In the genomic region with DNA sequence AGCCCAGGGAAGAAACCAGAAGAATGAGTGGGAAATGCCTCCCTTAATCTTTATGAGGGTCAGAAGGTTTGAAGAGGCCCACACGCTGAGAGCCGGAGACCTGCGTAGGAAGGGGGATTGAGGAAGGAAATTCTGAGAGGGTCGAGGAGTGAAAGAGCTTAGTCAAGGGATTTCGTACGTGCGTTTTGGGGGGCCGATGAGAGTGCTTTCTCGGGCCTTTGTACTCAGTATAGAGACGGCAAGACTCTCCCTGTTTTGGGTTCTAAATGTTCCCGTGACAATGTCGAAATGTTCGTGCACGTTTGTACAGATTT, we compare ENCODE assay signal across 8 cellular contexts. TPM values are rescaled to one million over a fixed set of nuclear protein-coding genes. Genes with fewer than 3 reads are reported as not detected.
DNase-seq lines count a peak whose midpoint lies in the region; ATAC-seq and TF ChIP-seq lines count a peak whose summit lies in the region.

No MANE protein-coding gene starts in this region.

- POLR2A ChIA-PET in Caco-2 (lab: Charles Lee) = interaction anchor here (0.5 to 1.3 kb wide), 3 partner anchors 16 to 339 kb away, joined by 3 read pairs; partner anchors contain the start of gene RPS13

- H3K4me3 ChIP-seq in Caco-2 (ENCODE audit: low read depth, low read length) = peak overlapping the region; percentile 56
- peak overlapping the region; percentile 72 to 98 (median 88) for H3K4me3 ChIP-seq in dorsolateral prefrontal cortex
- peak overlapping the region; percentile 96 for H3K4me3 ChIP-seq in osteoblast (ENCODE audit: insufficient read depth, low read length)

- H3K4me3 Mint-ChIP-seq in Caco-2 (ENCODE audit: unreplicated experiment) = no peak overlapping the region

- H2AFZ ChIP-seq in osteoblast (ENCODE audit: low read length) = peak overlapping the region; percentile 94

- no peaks in the 10 kb centered on the region for H3K4me1 Mint-ChIP-seq in Caco-2 (ENCODE audit: low read depth, unreplicated experiment)

- intact Hi-C loops in Caco-2 (cut with micrococcal nuclease; ENCODE audit: unreplicated experiment) = loop anchor here (2.0 kb wide), 1 partner anchor 106 kb away; no protein-coding TSS in a partner anchor
- intact Hi-C loops in dorsolateral prefrontal cortex (cut with DNase I) = loop anchor here in 1 of 2 donors (2.0 kb wide), 1 partner anchor 338 kb away; the partner anchor contains the start of gene RPS13

- no peaks in the 10 kb centered on the region for H3K27me3 ChIP-seq in Caco-2 (replicated peaks; ENCODE audit: control insufficient read depth, insufficient read depth, low read length)
- H3K27me3 ChIP-seq in dorsolateral prefrontal cortex = no peaks in the 10 kb centered on the region
- no peaks in the 10 kb centered on the region for H3K27me3 ChIP-seq in osteoblast (ENCODE audit: insufficient read depth, low read length)

- no peak for DNase-seq in Caco-2
- DNase-seq in dorsolateral prefrontal cortex = no peak
- DNase-seq in osteoblast (ENCODE audit: insufficient read length, low spot score, missing footprints) = no peak
- no peak for DNase-seq in NCI-H1105 (lab: John Stamatoyannopoulos, UW)
- no peak for DNase-seq in stimulated activated CD4-positive, alpha-beta T cell treated with anti-CD3 and anti-CD28 coated beads, Interleukin-15, amount 100 ng/mL, for 24 hours
- no peak for DNase-seq in dedifferentiated amniotic fluid mesenchymal stem cell (ENCODE audit: extremely low spot score)

- no peak overlapping the region for H3K27ac Mint-ChIP-seq in Caco-2 (ENCODE audit: unreplicated experiment)

- H3K4me1 ChIP-seq in Caco-2 (peaks cover 4% of the 10 kb centered on the region; the same call in 1 of the 2 replicates), osteoblast (ENCODE audit: insufficient read depth, low read length) (peaks cover 15% of the 10 kb centered on the region)

- no TSS peak for BruUV-seq in Caco-2 (replicated peaks; lab: Mats Ljungman, UMichigan)

- H4K20me1 ChIP-seq in osteoblast (ENCODE audit: insufficient read depth, low read length) = peaks cover 32% of the 10 kb centered on the region

- peak overlapping the region; percentile 94 for H3K4me2 ChIP-seq in osteoblast (ENCODE audit: insufficient read depth, low read length)

- peaks cover 4% of the 10 kb centered on the region for H3K36me3 ChIP-seq in Caco-2 (ENCODE audit: control insufficient read depth, insufficient read depth, low read length)
- no peaks in the 10 kb centered on the region for H3K36me3 ChIP-seq in osteoblast (ENCODE audit: insufficient read depth, low read length)

- peaks cover 2% of the 10 kb centered on the region for H3K27me3 Mint-ChIP-seq in Caco-2 (ENCODE audit: insufficient read depth, unreplicated experiment)

- CTCF ChIA-PET in Caco-2 (lab: Charles Lee) = no interaction called here

- H3K79me2 ChIP-seq in osteoblast (ENCODE audit: insufficient read depth, low read length) = peaks cover 58% of the 10 kb centered on the region

- H3K9me3 Mint-ChIP-seq in Caco-2 (ENCODE audit: unreplicated experiment) = no peaks in the 10 kb centered on the region

- peaks cover 18% of the 10 kb centered on the region for H3K36me3 Mint-ChIP-seq in Caco-2 (ENCODE audit: insufficient read depth, unreplicated experiment)

- H3K9me3 ChIP-seq in Caco-2 (no peaks in the 10 kb centered on the region), osteoblast (ENCODE audit: low read depth, low read length) (no peaks in the 10 kb centered on the region)

- ATAC-seq in HG03139 (IDR thresholded peaks at IDR 0.05; ENCODE audit: unreplicated experiment) = peak; percentile 1
- no peak for ATAC-seq in HG03565 (IDR thresholded peaks at IDR 0.05; ENCODE audit: unreplicated experiment)

- TF ChIP-seq CTCF in Caco-2 (IDR thresholded peaks at IDR 0.05; ENCODE audit: insufficient read depth in 1 of 2, low read depth in 1 of 2, low read length in 1 of 2, severe bottlenecking in 1 of 2, unreplicated experiment in 1 of 2) (no peak), dorsolateral prefrontal cortex (IDR thresholded peaks at IDR 0.05 in 54 of 56, conservative IDR thresholded peaks at IDR 0.05 in 2 of 56; ENCODE audit: low read depth in 1 of 56, partially characterized antibody in 56 of 56) (no peak), osteoblast (IDR thresholded peaks at IDR 0.05; ENCODE audit: extremely low read depth, low read depth, low read length) (no peak)

- H3K27ac ChIP-seq in dorsolateral prefrontal cortex (peak overlapping the region; percentile 69 to 98 (median 93)), osteoblast (ENCODE audit: low read depth, low read length) (peak overlapping the region; percentile 99)

RNA-seq across cellular contexts. Expression of gene C11orf58, which starts 0.5 kb away (rescaled TPM):
- 200 and 209 TPM in 2 replicates for total RNA-seq in Caco-2 (2022)
- 100 to 1,000 TPM in 90 of 120 experiments, 10 to 100 TPM in 30; 69.7 to 160 (median 112) TPM for total RNA-seq in dorsolateral prefrontal cortex
- 139 and 153 TPM in 2 replicates for total RNA-seq in osteoblast
